In genomic region chr1:246588322-246588721, GRCh38 we compare ENCODE assay signal across 15 cellular contexts. TPM values are rescaled to one million over a fixed set of nuclear protein-coding genes. Genes with fewer than 3 reads are reported as not detected.
DNase-seq lines count a peak whose midpoint lies in the region; ATAC-seq and TF ChIP-seq lines count a peak whose summit lies in the region.
"Had no signal": no experiment of that assay in that cellular context is flagged by ENCODE, and none has a peak within 500 bp of the region (broad histone marks: within the 10 kb centered on the region; RNA-seq: fewer than 3 reads in every experiment).

No MANE protein-coding gene starts in this region.

- H3K27me3 ChIP-seq in lower lobe of right lung (ENCODE audit: low read depth) = no peaks in the 10 kb centered on the region
- no peaks in the 10 kb centered on the region for H3K27me3 ChIP-seq in SJCRH30

- no peak for TF ChIP-seq CTCF in cardiac fibroblast (IDR thresholded peaks at IDR 0.05; ENCODE audit: low read depth, low read length)
- TF ChIP-seq CTCF in lower lobe of right lung (IDR thresholded peaks at IDR 0.05) = no peak
- no peak for TF ChIP-seq CTCF in glutamatergic neuron (IDR thresholded peaks at IDR 0.05; ENCODE audit: partially characterized antibody, unreplicated experiment)

- peaks cover 3% of the 10 kb centered on the region for H3K4me1 Mint-ChIP-seq in glutamatergic neuron (ENCODE audit: low read depth, unreplicated experiment)

- H3K9me3 ChIP-seq in lower lobe of right lung = no peaks in the 10 kb centered on the region
- peaks cover 5% of the 10 kb centered on the region; the same call in 1 of the 2 replicates for H3K9me3 ChIP-seq in SJCRH30 (replicated peaks)

- intact Hi-C loops in lower lobe of right lung (cut with DNase I) = no loop called here

- DNase-seq in Daoy (ENCODE audit: low read depth) = peak; percentile 65
- peak; percentile 38 for DNase-seq in MV-4-11 (lab: John Stamatoyannopoulos, UW)
- peak; percentile 33 to 90 for DNase-seq in cardiac fibroblast (ENCODE audit: low read depth in 2 of 2)
- DNase-seq in lower lobe of right lung = no peak
- DNase-seq in SJCRH30 = no peak
- no peak for DNase-seq in GM19238 (ENCODE audit: insufficient read length, low spot score)
- DNase-seq in glutamatergic neuron = no peak
- no peak for DNase-seq in NCI-H2171 (lab: John Stamatoyannopoulos, UW)
- DNase-seq: activated CD4-positive, alpha-beta T cell treated with anti-CD3 and anti-CD28 coated beads for 48 hours; activated gamma-delta T cell; midbrain; NCI-H345; SHP77 treated with DMSO at 0.1 percent for 48 hours had no signal

- H3K4me3 ChIP-seq in cardiac fibroblast (replicated peaks in 1 of 2; ENCODE audit: low read depth in 2 of 2, low read length in 2 of 2) (no peak overlapping the region), lower lobe of right lung (no peak overlapping the region), SJCRH30 (no peak overlapping the region)

- no peak overlapping the region for H3K4me3 Mint-ChIP-seq in glutamatergic neuron (ENCODE audit: unreplicated experiment)

- H3K36me3 ChIP-seq in lower lobe of right lung (peaks cover 5% of the 10 kb centered on the region), SJCRH30 (peaks cover 6% of the 10 kb centered on the region; the same call in 1 of the 2 replicates)

- H3K27me3 Mint-ChIP-seq in glutamatergic neuron (ENCODE audit: unreplicated experiment) = no peaks in the 10 kb centered on the region

- peaks cover 38% of the 10 kb centered on the region for H3K4me1 ChIP-seq in lower lobe of right lung
- peaks cover 2% of the 10 kb centered on the region for H3K4me1 ChIP-seq in SJCRH30

- ATAC-seq in lower lobe of right lung = no peak

- no peaks in the 10 kb centered on the region for H3K36me3 Mint-ChIP-seq in glutamatergic neuron (ENCODE audit: unreplicated experiment)

- H3K27ac ChIP-seq in lower lobe of right lung = peak overlapping the region; percentile 67
- no peak overlapping the region for H3K27ac ChIP-seq in SJCRH30
- H3K27ac ChIP-seq: C4-2B, KMS-11 had no signal

- no peaks in the 10 kb centered on the region for H3K9me3 Mint-ChIP-seq in glutamatergic neuron (ENCODE audit: unreplicated experiment)

- H3K27ac Mint-ChIP-seq in glutamatergic neuron (ENCODE audit: unreplicated experiment) = no peak overlapping the region

RNA-seq across cellular contexts. Expression of gene CNST, which starts 22.1 kb away (rescaled TPM):
- 11.4 and 12.5 TPM in 2 replicates for total RNA-seq in Daoy (2014; rRNA removed; shearing (Covaris generic))
- 31.4 TPM for total RNA-seq in lower lobe of right lung
- total RNA-seq in SJCRH30 (2014; rRNA removed; shearing (Covaris generic)) = 15.2 and 17.7 TPM in 2 replicates
- 87.2 TPM for total RNA-seq in glutamatergic neuron (ENCODE audit: unreplicated experiment)

RNA-seq across cellular contexts. Expression of gene TFB2M, which starts 22.3 kb away (rescaled TPM):
- 56.5 and 71.1 TPM in 2 replicates for total RNA-seq in Daoy (2014; rRNA removed; shearing (Covaris generic))
- total RNA-seq in lower lobe of right lung = 10.2 TPM
- total RNA-seq in SJCRH30 (2014; rRNA removed; shearing (Covaris generic)) = 22.8 and 23.5 TPM in 2 replicates
- total RNA-seq in glutamatergic neuron (ENCODE audit: unreplicated experiment) = 6.5 TPM

Comparison
In these comparisons a context has a peak if more than half of its experiments do, and no peak if none do; other contexts are left out.
1. DNase-seq: peak in Daoy (single experiment), MV-4-11 (single experiment) and cardiac fibroblast (2 of 2); none in lower lobe of right lung (single experiment), SJCRH30 (0 of 2), GM19238 (single experiment), glutamatergic neuron (single experiment) and NCI-H2171 (single experiment).